ENCODE assay signal across 16 cellular contexts in the genomic region with DNA sequence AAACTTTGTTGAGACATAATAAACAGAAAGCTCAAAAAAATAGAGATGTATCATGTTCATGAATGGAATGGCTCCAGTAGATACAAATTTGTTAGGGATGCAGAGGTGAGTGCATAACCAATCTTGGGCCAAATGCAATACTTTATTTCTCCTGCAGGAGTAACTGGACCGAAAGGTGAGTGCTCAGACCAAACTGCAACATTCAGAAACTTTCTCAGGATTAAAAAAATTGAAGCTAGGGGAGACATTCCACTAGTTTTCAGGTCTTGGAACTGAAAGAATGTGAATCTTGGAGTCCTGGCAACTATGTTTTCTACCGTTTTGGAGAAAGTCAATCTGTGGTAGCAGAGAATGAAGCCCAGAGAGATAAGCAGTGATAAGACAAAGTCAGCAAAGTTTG. TPM values are rescaled to one million over a fixed set of nuclear protein-coding genes. Genes with fewer than 3 reads are reported as not detected.
DNase-seq lines count a peak whose midpoint lies in the region; ATAC-seq and TF ChIP-seq lines count a peak whose summit lies in the region.
"Had no signal": no experiment of that assay in that cellular context is flagged by ENCODE, and none has a peak within 500 bp of the region (broad histone marks: within the 10 kb centered on the region; RNA-seq: fewer than 3 reads in every experiment).

No MANE protein-coding gene starts in this region.

- H3K27me3 ChIP-seq in neural progenitor cell: no peaks in the 10 kb centered on the region
- H3K27me3 ChIP-seq: transverse colon had no signal

- peaks cover 2% of the 10 kb centered on the region for H3K4me1 ChIP-seq in neural progenitor cell
- H3K4me1 ChIP-seq: transverse colon had no signal

- ATAC-seq in GM21528 (IDR thresholded peaks at IDR 0.05; ENCODE audit: low FRiP score, unreplicated experiment): no peak
- ATAC-seq: activated T-helper 17 cell treated with anti-CD3 and anti-CD28 coated beads, Interleukin-2, amount 50 U/mL, for 72 hours had no signal

- H3K27ac Mint-ChIP-seq in chondrocyte (ENCODE audit: unreplicated experiment): no peak overlapping the region
- H3K27ac Mint-ChIP-seq in neural progenitor cell: no peak overlapping the region
- H3K27ac Mint-ChIP-seq: activated B cell treated with CpG ODN at 0.5 μM for 24 hours; activated T-helper 17 cell treated with anti-CD3 and anti-CD28 coated beads, Interleukin-2, amount 50 U/mL, for 72 hours had no signal

- H3K9ac ChIP-seq in neural progenitor cell: no peak overlapping the region

- H3K27me3 Mint-ChIP-seq in chondrocyte (ENCODE audit: low read depth) (peaks cover 1% of the 10 kb centered on the region), neural progenitor cell (ENCODE audit: insufficient read depth, low read depth) (no peaks in the 10 kb centered on the region)

- no peaks in the 10 kb centered on the region for H4K20me1 ChIP-seq in neural progenitor cell (ENCODE audit: low read depth)

- no peak overlapping the region for H3K4me3 ChIP-seq in neural progenitor cell
- H3K4me3 ChIP-seq: SK-N-MC, transverse colon had no signal

- TF ChIP-seq CTCF in LNCAP (IDR thresholded peaks at IDR 0.05) (0 out of 2 replicates have a peak, but pooled peaks have one; percentile 9), chondrocyte (IDR thresholded peaks at IDR 0.05) (peak; percentile 34), neural progenitor cell (IDR thresholded peaks at IDR 0.05) (peak; percentile 44)

- H3K36me3 Mint-ChIP-seq in chondrocyte (ENCODE audit: low read depth): no peaks in the 10 kb centered on the region
- H3K36me3 Mint-ChIP-seq in neural progenitor cell: no peaks in the 10 kb centered on the region

- H3K4me1 Mint-ChIP-seq in chondrocyte (ENCODE audit: low read depth): no peaks in the 10 kb centered on the region
- no peaks in the 10 kb centered on the region for H3K4me1 Mint-ChIP-seq in neural progenitor cell
- H3K4me1 Mint-ChIP-seq: activated B cell treated with CpG ODN at 0.5 μM for 24 hours; activated T-helper 17 cell treated with anti-CD3 and anti-CD28 coated beads, Interleukin-2, amount 50 U/mL, for 72 hours had no signal

- no peaks in the 10 kb centered on the region for H3F3A ChIP-seq in neural progenitor cell (ENCODE audit: low read depth)

- H3K9me3 Mint-ChIP-seq in chondrocyte (ENCODE audit: low read depth) (no peaks in the 10 kb centered on the region), neural progenitor cell (no peaks in the 10 kb centered on the region)
- H3K9me3 Mint-ChIP-seq: activated B cell treated with CpG ODN at 0.5 μM for 24 hours; activated T-helper 17 cell treated with anti-CD3 and anti-CD28 coated beads, Interleukin-2, amount 50 U/mL, for 72 hours had no signal

- H3K79me2 ChIP-seq in neural progenitor cell (ENCODE audit: low read depth): no peaks in the 10 kb centered on the region

- DNase-seq in DMS53 (lab: John Stamatoyannopoulos, UW): peak; percentile 38
- DNase-seq in DMS53 treated with DMSO at 0.1 percent for 48 hours (lab: John Stamatoyannopoulos, UW; ENCODE audit: unreplicated experiment): no peak
- DNase-seq in chondrocyte (ENCODE audit: low spot score): no peak
- DNase-seq in neural progenitor cell (ENCODE audit: low spot score): peak; percentile 4
- no peak for DNase-seq in islet precursor cell
- no peak for DNase-seq in NCI-H2081 treated with DMSO at 0.1 percent for 48 hours (lab: John Stamatoyannopoulos, UW)
- DNase-seq: activated B cell treated with CpG ODN at 0.5 μM for 24 hours; central memory CD4-positive, alpha-beta T cell; DMS153; NCI-H1105 treated with DMSO at 0.1 percent for 48 hours; NCI-H526; transverse colon had no signal

- no peaks in the 10 kb centered on the region for H3K9me3 ChIP-seq in neural progenitor cell (ENCODE audit: low read depth)
- H3K9me3 ChIP-seq: transverse colon had no signal

- no peak overlapping the region for H3K4me2 ChIP-seq in neural progenitor cell

- H3K36me3 ChIP-seq in neural progenitor cell: no peaks in the 10 kb centered on the region
- H3K36me3 ChIP-seq: transverse colon had no signal

- H3K27ac ChIP-seq in neural progenitor cell: no peak overlapping the region
- H3K27ac ChIP-seq: SK-N-MC, transverse colon had no signal

- H2AFZ ChIP-seq in neural progenitor cell (replicated peaks): no peak overlapping the region

- H3K4me3 Mint-ChIP-seq in chondrocyte (ENCODE audit: unreplicated experiment) (no peak overlapping the region), neural progenitor cell (no peak overlapping the region)
- H3K4me3 Mint-ChIP-seq: activated B cell treated with CpG ODN at 0.5 μM for 24 hours; activated T-helper 17 cell treated with anti-CD3 and anti-CD28 coated beads, Interleukin-2, amount 50 U/mL, for 72 hours had no signal

RNA-seq across cellular contexts. Expression of a gene that starts 21.2 kb away (rescaled TPM):
- 8.9 to 9.1 TPM (median 9.0 TPM) in 3 replicates for total RNA-seq in chondrocyte
- total RNA-seq in neural progenitor cell (ENCODE audit: low replicate concordance): 53.6 and 65.5 TPM in 2 replicates

Comparison
In these comparisons a context has a peak if more than half of its experiments do, and no peak if none do; other contexts are left out.
1. DNase-seq: peak in DMS53 (single experiment) and neural progenitor cell (single experiment); none in DMS53 treated with DMSO at 0.1 percent for 48 hours (single experiment), chondrocyte (single experiment), islet precursor cell (single experiment) and NCI-H2081 treated with DMSO at 0.1 percent for 48 hours (single experiment).
2. Peak in every context shown above with its lines, with median percentiles within 50 percentile points of each other: CTCF ChIP-seq.